Comparison of ENCODE assay signal across 25 cellular contexts in genomic region chr12:27340971-27341370, GRCh38.
"Had no signal": no experiment of that assay in that cellular context is flagged by ENCODE, and none has a peak within 500 bp of the region (broad histone marks: within the 10 kb centered on the region; RNA-seq: fewer than 3 reads in every experiment).

No MANE protein-coding gene starts in this region.

- DNase-seq: activated CD4-positive, alpha-beta T cell treated with anti-CD3 and anti-CD28 coated beads for 1 hour; activated CD4-positive, alpha-beta T cell treated with anti-CD3 and anti-CD28 coated beads, Interleukin-2, amount 50 U/mL, for 1 hour; activated CD8-positive, alpha-beta memory T cell treated with anti-CD3 and anti-CD28 coated beads, Interleukin-2, amount 10 ng/mL, durations not matched to agents 7 days and 5 days; activated CD8-positive, alpha-beta T cell treated with anti-CD3 and anti-CD28 coated beads, Interleukin-2, amount 10 ng/mL, durations not matched to agents 7 days and 5 days; activated effector memory CD4-positive, alpha-beta T cell treated with Interleukin-2 at 50 U/mL for 16 hours; activated naive CD4-positive, alpha-beta T cell treated with Interleukin-2 at 50 U/mL for 16 hours; adrenal gland; aorta; brain microvascular endothelial cell; central memory CD4-positive, alpha-beta T cell; left cardiac atrium; left ventricle myocardium superior; naive B cell; nephron progenitor cell; stimulated activated CD4-positive, alpha-beta T cell treated with anti-CD3 and anti-CD28 coated beads, Interleukin-12 subunit alpha, Interleukin-12 subunit beta, amount 100 ng/mL, for 4 hours; stimulated activated CD4-positive, alpha-beta T cell treated with anti-CD3 and anti-CD28 coated beads, Interleukin-4, amount 100 ng/mL, for 1 hour; stimulated activated naive CD8-positive, alpha-beta T cell treated with anti-CD3 and anti-CD28 coated beads, Interleukin-15, Interleukin-2, amounts not matched to agents 100 U/mL and 50 U/mL, for 24 hours; T-helper 2 cell; testis; transverse colon had no signal

- H3K27me3 ChIP-seq: adrenal gland, brain microvascular endothelial cell, esophagus muscularis mucosa, neutrophil, testis, transverse colon had no signal

- ATAC-seq: activated CD8-positive, alpha-beta memory T cell treated with anti-CD3 and anti-CD28 coated beads, Interleukin-2, amount 10 ng/mL, durations not matched to agents 7 days and 5 days; activated CD8-positive, alpha-beta T cell treated with anti-CD3 and anti-CD28 coated beads, Interleukin-2, amount 10 ng/mL, durations not matched to agents 7 days and 5 days; left cardiac atrium; left ventricle myocardium superior; sciatic nerve; stimulated activated naive CD8-positive, alpha-beta T cell treated with anti-CD3 and anti-CD28 coated beads, Interleukin-15, Interleukin-2, amounts not matched to agents 100 U/mL and 50 U/mL, for 24 hours; WTC11 had no signal

- H3K9me3 ChIP-seq: adrenal gland, esophagus muscularis mucosa, neutrophil, testis, transverse colon had no signal

- H3K4me3 ChIP-seq: adrenal gland, esophagus muscularis mucosa, skin epidermis, testis, transverse colon had no signal

- H3K4me1 ChIP-seq: adrenal gland, testis, transverse colon had no signal

- H3K27ac ChIP-seq: adrenal gland, brain microvascular endothelial cell, esophagus muscularis mucosa, neutrophil, testis, transverse colon had no signal

- H3K36me3 ChIP-seq: adrenal gland, brain microvascular endothelial cell, esophagus muscularis mucosa, neutrophil, transverse colon had no signal
